8 cellular contexts compared by ENCODE assay signal in the genomic region with DNA sequence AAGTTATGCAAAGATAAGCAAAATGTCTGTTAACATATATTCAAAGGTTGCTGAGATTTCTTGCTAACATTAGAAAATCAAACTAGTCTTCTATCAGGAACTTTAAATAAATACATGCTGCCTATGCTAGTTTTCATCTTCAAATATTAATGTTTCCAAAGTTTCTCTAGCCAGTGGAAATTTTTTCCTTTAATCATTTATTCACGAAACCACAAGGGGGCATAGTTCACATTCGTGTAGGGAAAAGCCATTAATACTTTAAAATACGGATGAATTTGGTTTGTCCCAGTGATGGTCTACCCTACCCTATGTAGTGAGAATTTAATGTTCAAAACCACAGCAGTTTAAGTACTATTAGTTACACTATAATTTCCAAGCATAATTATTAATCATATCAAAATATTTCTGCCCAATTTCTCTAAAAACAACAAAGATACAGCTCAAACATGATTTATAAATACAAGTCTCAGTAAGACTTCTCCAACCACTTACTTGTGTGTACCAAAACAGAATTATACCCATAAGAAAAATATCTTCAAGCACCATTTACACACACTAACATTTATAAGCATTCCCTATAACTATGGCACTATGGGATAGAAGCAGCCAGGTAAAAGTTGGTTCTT. TPM values are rescaled to one million over a fixed set of nuclear protein-coding genes. Genes with fewer than 3 reads are reported as not detected.
DNase-seq lines count a peak whose midpoint lies in the region; ATAC-seq and TF ChIP-seq lines count a peak whose summit lies in the region.

No MANE protein-coding gene starts in this region.

- peaks cover 15% of the 10 kb centered on the region for H3K36me3 Mint-ChIP-seq in WTC11

- H3K9me3 Mint-ChIP-seq in WTC11: no peaks in the 10 kb centered on the region

- H3K4me1 ChIP-seq in BLaER1: peaks cover 41% of the 10 kb centered on the region

- H3K27ac ChIP-seq in BLaER1: peak overlapping the region; percentile 76; the same call in 1 of the 2 replicates

- no peak overlapping the region for H3K27ac Mint-ChIP-seq in WTC11

- TF ChIP-seq CTCF in HFF-Myc (IDR thresholded peaks at IDR 0.05; ENCODE audit: low read depth, low read length, missing control alignments) (peak; percentile 20), WTC11 (IDR thresholded peaks at IDR 0.05) (peak; percentile 12; the same call in 1 of the 2 replicates), kidney epithelial cell (IDR thresholded peaks at IDR 0.05; ENCODE audit: insufficient read depth, low read length, poor library complexity, severe bottlenecking) (peak; percentile 50)

- no peak overlapping the region for H3K4me3 ChIP-seq in BLaER1
- H3K4me3 ChIP-seq in HFF-Myc (replicated peaks; ENCODE audit: low read depth, low read length): no peak overlapping the region
- no peak overlapping the region for H3K4me3 ChIP-seq in kidney epithelial cell (ENCODE audit: low read depth, low read length)

- H3K4me2 ChIP-seq in BLaER1: peak overlapping the region; percentile 85

- no peak overlapping the region for H3K4me3 Mint-ChIP-seq in WTC11

- H3K9me3 ChIP-seq in BLaER1: no peaks in the 10 kb centered on the region

- POLR2A ChIA-PET in WTC11 (lab: Charles Lee): no interaction called here

- no peak for ATAC-seq in WTC11
- ATAC-seq in HG02642 (IDR thresholded peaks at IDR 0.05; ENCODE audit: poor library complexity, unreplicated experiment): no peak
- no peak for ATAC-seq in HG02981 (IDR thresholded peaks at IDR 0.05; ENCODE audit: unreplicated experiment)

- peaks cover 4% of the 10 kb centered on the region for H3K4me1 Mint-ChIP-seq in WTC11

- H3K27me3 ChIP-seq in BLaER1: no peaks in the 10 kb centered on the region
- H3K27me3 ChIP-seq in kidney epithelial cell (ENCODE audit: control insufficient read depth, insufficient read depth, low read length): no peaks in the 10 kb centered on the region

- CTCF ChIA-PET in WTC11 (lab: Charles Lee): interaction anchor here (0.7 to 1.5 kb wide), 9 partner anchors 18 to 572 kb away, joined by 3 to 4 read pairs (median 4); no protein-coding TSS in a partner anchor

- H4K20me1 ChIP-seq in BLaER1: peaks cover 49% of the 10 kb centered on the region; the same call in 1 of the 2 replicates

- H3K9ac ChIP-seq in BLaER1: no peak overlapping the region

- no peaks in the 10 kb centered on the region for H3K27me3 Mint-ChIP-seq in WTC11 (ENCODE audit: low read depth)

- DNase-seq in HFF-Myc (ENCODE audit: extremely low read depth, low read depth) (no peak), WTC11 (ENCODE audit: low spot score) (no peak), kidney epithelial cell (ENCODE audit: low read depth) (no peak), T-helper 9 cell (no peak), activated T-cell treated with anti-CD3 and anti-CD28 coated beads for 4 hours (no peak)

- peaks cover 26% of the 10 kb centered on the region for H3K36me3 ChIP-seq in BLaER1
- H3K36me3 ChIP-seq in kidney epithelial cell (ENCODE audit: control insufficient read depth, insufficient read depth, low read length): no peaks in the 10 kb centered on the region

TF ChIP-seq in WTC11, 78 proteins besides CTCF, POLR2A, EP300 and RAD21:
- no peak for TF ChIP-seq FOXP1 (CRISPR knock-in tag; IDR thresholded peaks at IDR 0.05; ENCODE audit: borderline replicate concordance)
- TF ChIP-seq GRHL2 (CRISPR knock-in tag; IDR thresholded peaks at IDR 0.05; ENCODE audit: insufficient replicate concordance, severe bottlenecking): no peak
- TF ChIP-seq JAZF1 (CRISPR knock-in tag; IDR thresholded peaks at IDR 0.05): no peak
- TF ChIP-seq SP1 (CRISPR knock-in tag; conservative IDR thresholded peaks at IDR 0.05): no peak
- no peak for TF ChIP-seq NFATC4 (CRISPR knock-in tag; IDR thresholded peaks at IDR 0.05)
- TF ChIP-seq CBFB (CRISPR knock-in tag; IDR thresholded peaks at IDR 0.05; ENCODE audit: low read depth): no peak
- no peak for TF ChIP-seq ZBTB21 (CRISPR knock-in tag; IDR thresholded peaks at IDR 0.05; ENCODE audit: borderline replicate concordance)
- no peak for TF ChIP-seq MXD4 (CRISPR knock-in tag; IDR thresholded peaks at IDR 0.05; ENCODE audit: borderline replicate concordance)
- no peak for TF ChIP-seq JUN (CRISPR knock-in tag; IDR thresholded peaks at IDR 0.05)
- TF ChIP-seq, protein P1, sequence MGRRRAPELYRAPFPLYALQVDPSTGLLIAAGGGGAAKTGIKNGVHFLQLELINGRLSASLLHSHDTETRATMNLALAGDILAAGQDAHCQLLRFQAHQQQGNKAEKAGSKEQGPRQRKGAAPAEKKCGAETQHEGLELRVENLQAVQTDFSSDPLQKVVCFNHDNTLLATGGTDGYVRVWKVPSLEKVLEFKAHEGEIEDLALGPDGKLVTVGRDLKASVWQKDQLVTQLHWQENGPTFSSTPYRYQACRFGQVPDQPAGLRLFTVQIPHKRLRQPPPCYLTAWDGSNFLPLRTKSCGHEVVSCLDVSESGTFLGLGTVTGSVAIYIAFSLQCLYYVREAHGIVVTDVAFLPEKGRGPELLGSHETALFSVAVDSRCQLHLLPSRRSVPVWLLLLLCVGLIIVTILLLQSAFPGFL (CRISPR knock-in tag; IDR thresholded peaks at IDR 0.05; ENCODE audit: borderline replicate concordance): no peak
- TF ChIP-seq, protein P2, sequence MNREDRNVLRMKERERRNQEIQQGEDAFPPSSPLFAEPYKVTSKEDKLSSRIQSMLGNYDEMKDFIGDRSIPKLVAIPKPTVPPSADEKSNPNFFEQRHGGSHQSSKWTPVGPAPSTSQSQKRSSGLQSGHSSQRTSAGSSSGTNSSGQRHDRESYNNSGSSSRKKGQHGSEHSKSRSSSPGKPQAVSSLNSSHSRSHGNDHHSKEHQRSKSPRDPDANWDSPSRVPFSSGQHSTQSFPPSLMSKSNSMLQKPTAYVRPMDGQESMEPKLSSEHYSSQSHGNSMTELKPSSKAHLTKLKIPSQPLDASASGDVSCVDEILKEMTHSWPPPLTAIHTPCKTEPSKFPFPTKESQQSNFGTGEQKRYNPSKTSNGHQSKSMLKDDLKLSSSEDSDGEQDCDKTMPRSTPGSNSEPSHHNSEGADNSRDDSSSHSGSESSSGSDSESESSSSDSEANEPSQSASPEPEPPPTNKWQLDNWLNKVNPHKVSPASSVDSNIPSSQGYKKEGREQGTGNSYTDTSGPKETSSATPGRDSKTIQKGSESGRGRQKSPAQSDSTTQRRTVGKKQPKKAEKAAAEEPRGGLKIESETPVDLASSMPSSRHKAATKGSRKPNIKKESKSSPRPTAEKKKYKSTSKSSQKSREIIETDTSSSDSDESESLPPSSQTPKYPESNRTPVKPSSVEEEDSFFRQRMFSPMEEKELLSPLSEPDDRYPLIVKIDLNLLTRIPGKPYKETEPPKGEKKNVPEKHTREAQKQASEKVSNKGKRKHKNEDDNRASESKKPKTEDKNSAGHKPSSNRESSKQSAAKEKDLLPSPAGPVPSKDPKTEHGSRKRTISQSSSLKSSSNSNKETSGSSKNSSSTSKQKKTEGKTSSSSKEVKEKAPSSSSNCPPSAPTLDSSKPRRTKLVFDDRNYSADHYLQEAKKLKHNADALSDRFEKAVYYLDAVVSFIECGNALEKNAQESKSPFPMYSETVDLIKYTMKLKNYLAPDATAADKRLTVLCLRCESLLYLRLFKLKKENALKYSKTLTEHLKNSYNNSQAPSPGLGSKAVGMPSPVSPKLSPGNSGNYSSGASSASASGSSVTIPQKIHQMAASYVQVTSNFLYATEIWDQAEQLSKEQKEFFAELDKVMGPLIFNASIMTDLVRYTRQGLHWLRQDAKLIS (CRISPR knock-in tag; IDR thresholded peaks at IDR 0.05; ENCODE audit: borderline replicate concordance): no peak
- TF ChIP-seq ZNF232 (CRISPR knock-in tag; IDR thresholded peaks at IDR 0.05): no peak
- TF ChIP-seq, protein P3, sequence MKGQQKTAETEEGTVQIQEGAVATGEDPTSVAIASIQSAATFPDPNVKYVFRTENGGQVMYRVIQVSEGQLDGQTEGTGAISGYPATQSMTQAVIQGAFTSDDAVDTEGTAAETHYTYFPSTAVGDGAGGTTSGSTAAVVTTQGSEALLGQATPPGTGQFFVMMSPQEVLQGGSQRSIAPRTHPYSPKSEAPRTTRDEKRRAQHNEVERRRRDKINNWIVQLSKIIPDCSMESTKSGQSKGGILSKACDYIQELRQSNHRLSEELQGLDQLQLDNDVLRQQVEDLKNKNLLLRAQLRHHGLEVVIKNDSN (CRISPR knock-in tag; IDR thresholded peaks at IDR 0.05): no peak
- TF ChIP-seq, protein P4, sequence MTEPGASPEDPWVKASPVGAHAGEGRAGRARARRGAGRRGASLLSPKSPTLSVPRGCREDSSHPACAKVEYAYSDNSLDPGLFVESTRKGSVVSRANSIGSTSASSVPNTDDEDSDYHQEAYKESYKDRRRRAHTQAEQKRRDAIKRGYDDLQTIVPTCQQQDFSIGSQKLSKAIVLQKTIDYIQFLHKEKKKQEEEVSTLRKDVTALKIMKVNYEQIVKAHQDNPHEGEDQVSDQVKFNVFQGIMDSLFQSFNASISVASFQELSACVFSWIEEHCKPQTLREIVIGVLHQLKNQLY (CRISPR knock-in tag; IDR thresholded peaks at IDR 0.05): no peak
- no peak for TF ChIP-seq HMGA2 (CRISPR knock-in tag; IDR thresholded peaks at IDR 0.05)

RNA-seq across cellular contexts. Expression of a gene that starts 16.2 kb away (rescaled TPM):
- total RNA-seq in WTC11 (2021): 14.0 to 14.7 TPM (median 14.0 TPM) in 3 replicates
- total RNA-seq in kidney epithelial cell: 6.3 and 6.6 TPM in 2 replicates

RNA-seq across cellular contexts. Expression of a gene that starts 16.3 kb away (rescaled TPM):
- total RNA-seq in WTC11 (2021): 26.1 to 28.9 TPM (median 26.7 TPM) in 3 replicates
- 26.5 and 26.9 TPM in 2 replicates for total RNA-seq in kidney epithelial cell
